ENCODE assay signal across 20 cellular contexts in genomic region chr15:95280711-95281110, GRCh38.
"Had no signal": no experiment of that assay in that cellular context is flagged by ENCODE, and none has a peak within 500 bp of the region (broad histone marks: within the 10 kb centered on the region; RNA-seq: fewer than 3 reads in every experiment).

No MANE protein-coding gene starts in this region.

- H3K27me3 ChIP-seq: gastroesophageal sphincter, left lung, right lobe of liver, spleen, testis, transverse colon had no signal

- H3K36me3 ChIP-seq: gastroesophageal sphincter, left lung, lower lobe of right lung, right lobe of liver, spleen, transverse colon had no signal

- DNase-seq: effector memory CD4-positive, alpha-beta T cell; glutamatergic neuron; left lung; lower lobe of right lung; mesendoderm; naive B cell; nephron progenitor cell; psoas muscle; retina; right lobe of liver; spleen; stimulated activated CD4-positive, alpha-beta T cell treated with anti-CD3 and anti-CD28 coated beads, Interleukin-15, amount 100 ng/mL, for 24 hours; stimulated activated CD4-positive, alpha-beta T cell treated with anti-CD3 and anti-CD28 coated beads, Interleukin-2, amount 100 ng/mL, for 24 hours; stimulated activated CD4-positive, alpha-beta T cell treated with anti-CD3 and anti-CD28 coated beads, Interleukin-4, amount 100 ng/mL, for 4 hours; stimulated activated naive B cell treated with anti-CD40 and anti-IgM and Interleukin-4, amounts not matched to agents 10 μg/mL and 1 μg/mL and 100 μg/mL, for 72 hours; stimulated activated naive CD8-positive, alpha-beta T cell treated with anti-CD3 and anti-CD28 coated beads, Interleukin-15, amount 100 ng/mL, for 72 hours; testis; transverse colon had no signal

- ATAC-seq: esophagus mucosa; gastroesophageal sphincter; left lung; lower lobe of right lung; psoas muscle; right lobe of liver; stimulated activated naive B cell treated with anti-CD40 and anti-IgM and Interleukin-4, amounts not matched to agents 10 μg/mL and 1 μg/mL and 100 μg/mL, for 72 hours; stimulated activated naive CD8-positive, alpha-beta T cell treated with anti-CD3 and anti-CD28 coated beads, Interleukin-15, amount 100 ng/mL, for 72 hours had no signal

- H3K27ac ChIP-seq: left lung, psoas muscle, right lobe of liver had no signal

- H3K4me3 ChIP-seq: gastroesophageal sphincter, left lung, lower lobe of right lung, psoas muscle, right lobe of liver, spleen, testis, transverse colon had no signal

- H3K4me1 ChIP-seq: left lung, lower lobe of right lung, psoas muscle, right lobe of liver had no signal

- H3K9me3 ChIP-seq: gastroesophageal sphincter, left lung, lower lobe of right lung, psoas muscle, right lobe of liver, spleen, testis, transverse colon had no signal
